In genomic region chr7:43439631-43440401, GRCh38 we compare ENCODE assay signal across 8 cellular contexts.
DNase-seq lines count a peak whose midpoint lies in the region; ATAC-seq and TF ChIP-seq lines count a peak whose summit lies in the region.

No MANE protein-coding gene starts in this region.

- H3K4me1 ChIP-seq in OCI-LY3 (ENCODE audit: low read length), result peaks cover 14% of the 10 kb centered on the region; the same call in 1 of the 2 replicates

- peak overlapping the region; percentile 54 for H3K4me3 ChIP-seq in OCI-LY3 (ENCODE audit: low read length)
- H3K4me3 ChIP-seq in fibroblast of villous mesenchyme (ENCODE audit: low read depth, low read length), result no peak overlapping the region

- H3K79me2 ChIP-seq in OCI-LY3 (ENCODE audit: low read length), result no peaks in the 10 kb centered on the region

- DNase-seq in SIG-M5 treated with dmso at 0.1 percent for 504 hours (lab: John Stamatoyannopoulos, UW; ENCODE audit: unreplicated experiment) (peak; percentile 49), SIG-M5 (lab: John Stamatoyannopoulos, UW) (no peak), fibroblast of villous mesenchyme (ENCODE audit: low read depth) (peak; percentile 60), retina (peak; percentile 49)
- DNase-seq in activated T-cell treated with anti-CD3 and anti-CD28 coated beads, Interleukin-2, amount 50 U/mL, for 1 hour, result peak; percentile 48

- H3K36me3 ChIP-seq in OCI-LY3 (replicated peaks; ENCODE audit: low read depth, low read length), result no peaks in the 10 kb centered on the region

- H3K9ac ChIP-seq in OCI-LY3 (ENCODE audit: low read length), result no peak overlapping the region

- peak overlapping the region; percentile 66 for H3K4me2 ChIP-seq in OCI-LY3 (ENCODE audit: low read length)

- ATAC-seq in HG03139 (IDR thresholded peaks at IDR 0.05; ENCODE audit: unreplicated experiment) (peak; percentile 84), HG02970 (IDR thresholded peaks at IDR 0.05; ENCODE audit: low FRiP score, unreplicated experiment) (no peak)

- H4K20me1 ChIP-seq in OCI-LY3 (ENCODE audit: insufficient read depth, low read length), result no peaks in the 10 kb centered on the region

- H2AFZ ChIP-seq in OCI-LY3 (ENCODE audit: low read depth, low read length), result peak overlapping the region; percentile 97

- H3K27ac ChIP-seq in OCI-LY3 (ENCODE audit: low read length), result no peak overlapping the region

- TF ChIP-seq CTCF in OCI-LY3 (IDR thresholded peaks at IDR 0.05; ENCODE audit: low read depth, low read length), result peak; percentile 92
- TF ChIP-seq CTCF in fibroblast of villous mesenchyme (IDR thresholded peaks at IDR 0.05; ENCODE audit: insufficient read depth, low read depth, low read length), result peak; percentile 76

- no peaks in the 10 kb centered on the region for H3K27me3 ChIP-seq in OCI-LY3 (ENCODE audit: low read depth, low read length)

- no peaks in the 10 kb centered on the region for H3K9me3 ChIP-seq in OCI-LY3 (ENCODE audit: insufficient read depth, low read length)
